In genomic region chr14:51239813-51240803, GRCh38 we compare ENCODE assay signal across 8 cellular contexts. TPM values are rescaled to one million over a fixed set of nuclear protein-coding genes. Genes with fewer than 3 reads are reported as not detected.
DNase-seq lines count a peak whose midpoint lies in the region; ATAC-seq and FAIRE-seq lines count a peak whose summit lies in the region.

A gene with protein sequence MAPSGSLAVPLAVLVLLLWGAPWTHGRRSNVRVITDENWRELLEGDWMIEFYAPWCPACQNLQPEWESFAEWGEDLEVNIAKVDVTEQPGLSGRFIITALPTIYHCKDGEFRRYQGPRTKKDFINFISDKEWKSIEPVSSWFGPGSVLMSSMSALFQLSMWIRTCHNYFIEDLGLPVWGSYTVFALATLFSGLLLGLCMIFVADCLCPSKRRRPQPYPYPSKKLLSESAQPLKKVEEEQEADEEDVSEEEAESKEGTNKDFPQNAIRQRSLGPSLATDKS (plus strand): TSS chr14:51240247. CDS start chr14:51240293, 46 bp downstream.

- in situ Hi-C loops in Caki2 (cut with HindIII; ENCODE audit: low pct_unique_long_range_greater_than_20kb, low sequenced_read_pairs): no loop called here

- peak within 1 kb of the TSS; percentile 96 for H3K4me3 ChIP-seq in endocrine pancreas (ENCODE audit: control insufficient read depth, insufficient read depth, low read length)

- H3K4me1 Mint-ChIP-seq in memory B cell: peaks cover 19% of the 10 kb centered on the region

- peaks cover under 1% of the 10 kb centered on the region for H3K36me3 Mint-ChIP-seq in memory B cell

- H3K9me3 Mint-ChIP-seq in memory B cell: no peaks in the 10 kb centered on the region

- H3K27ac Mint-ChIP-seq in memory B cell: no peak within 1 kb of the TSS

- H3K9ac ChIP-seq in endocrine pancreas (ENCODE audit: control insufficient read depth, insufficient read depth, low read length): peak within 1 kb of the TSS; percentile 94

- no peak within 1 kb of the TSS for H3K4me3 Mint-ChIP-seq in memory B cell

- peak; percentile 85 for ATAC-seq in GM21381 (IDR thresholded peaks at IDR 0.05; ENCODE audit: unreplicated experiment)
- ATAC-seq in memory B cell (ENCODE audit: low read depth): peak; percentile 86

- no peaks in the 10 kb centered on the region for H3K27me3 ChIP-seq in endocrine pancreas (ENCODE audit: control insufficient read depth, insufficient read depth, low read length)

- H3K9me3 ChIP-seq in endocrine pancreas (ENCODE audit: control insufficient read depth, low read length): no peaks in the 10 kb centered on the region

- H3K36me3 ChIP-seq in endocrine pancreas (ENCODE audit: control insufficient read depth, insufficient read depth, low read length): no peaks in the 10 kb centered on the region

- DNase-seq in Caki2 (ENCODE audit: low read depth): peak; percentile 97
- DNase-seq in HTR-8/SVneo (ENCODE audit: insufficient read length, low spot score): peak; percentile 99
- DNase-seq in NOMO-1 treated with DMSO at 0.1 percent for 48 hours (lab: John Stamatoyannopoulos, UW; ENCODE audit: unreplicated experiment): peak; percentile 97
- DNase-seq in activated CD8-positive, alpha-beta memory T cell treated with anti-CD3 and anti-CD28 coated beads for 4 hours (ENCODE audit: low read depth in 2 of 2): peak; percentile 73 to 79
- DNase-seq in memory B cell (ENCODE audit: low spot score in 2 of 2): peak; percentile 67 to 71
- peak; percentile 85 for DNase-seq in stimulated activated CD8-positive, alpha-beta memory T cell treated with anti-CD3 and anti-CD28 coated beads, Interleukin-12 subunit alpha, Interleukin-12 subunit beta, amount 100 ng/mL, for 24 hours (ENCODE audit: extremely low read depth)

- no peaks in the 10 kb centered on the region for H3K4me1 ChIP-seq in endocrine pancreas (ENCODE audit: control insufficient read depth, insufficient read depth, low read length)

- H3K27me3 Mint-ChIP-seq in memory B cell: no peaks in the 10 kb centered on the region

- peak; percentile 93 for FAIRE-seq in HTR-8/SVneo (lab: Jason Lieb, UNC)

RNA-seq across cellular contexts. Expression of the gene that starts here (rescaled TPM):
- total RNA-seq in Caki2 (2014; rRNA removed; shearing (Covaris generic); ENCODE audit: low replicate concordance): 43.5 and 46.7 TPM in 2 replicates

Comparison
In these comparisons a context has a peak if more than half of its experiments do, and no peak if none do; other contexts are left out.
1. Peak in every context shown above with its lines: DNase-seq, ATAC-seq and H3K4me3 ChIP-seq.